ENCODE assay signal across 18 cellular contexts in the genomic region with DNA sequence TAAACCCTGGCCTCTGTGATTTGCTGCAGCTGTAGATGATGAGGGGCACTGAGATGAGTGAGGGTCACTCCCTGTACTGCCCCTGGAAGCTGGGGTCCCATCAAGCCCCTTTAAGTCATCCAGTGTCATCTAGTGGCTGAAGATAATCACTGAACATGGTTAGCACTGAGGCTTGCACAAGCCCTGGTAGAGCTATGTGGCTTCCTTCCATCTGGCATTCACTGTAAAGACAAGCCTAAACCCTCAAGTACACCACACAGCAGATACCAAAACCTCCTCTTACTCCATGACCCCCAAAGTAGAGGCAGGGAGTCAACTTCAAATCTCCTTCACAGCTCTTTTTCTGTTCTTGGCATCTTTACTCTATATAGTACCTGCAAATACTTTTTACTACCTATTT.
DNase-seq lines count a peak whose midpoint lies in the region; ATAC-seq and TF ChIP-seq lines count a peak whose summit lies in the region.
"Had no signal": no experiment of that assay in that cellular context is flagged by ENCODE, and none has a peak within 500 bp of the region (broad histone marks: within the 10 kb centered on the region; RNA-seq: fewer than 3 reads in every experiment).

No MANE protein-coding gene starts in this region.

- H3K4me3 ChIP-seq in choroid plexus epithelial cell (ENCODE audit: low read depth, low read length): no peak overlapping the region
- no peak overlapping the region for H3K4me3 ChIP-seq in upper lobe of right lung
- no peak overlapping the region for H3K4me3 ChIP-seq in A673 (ENCODE audit: low read depth, low read length, poor library complexity, severe bottlenecking)
- H3K4me3 ChIP-seq: BLaER1 treated with 17β-estradiol and CSF1 and Interleukin-3, amounts not matched to agents 10 nM and 100 nM; K562 had no signal

- no TSS peak for BruUV-seq in A673 (replicated peaks; lab: Mats Ljungman, UMichigan)

- TF ChIP-seq CTCF in choroid plexus epithelial cell (conservative IDR thresholded peaks at IDR 0.05; ENCODE audit: low read depth, low read length) (no peak), upper lobe of right lung (IDR thresholded peaks at IDR 0.05) (no peak), A673 (conservative IDR thresholded peaks at IDR 0.05; ENCODE audit: low read depth, low read length) (no peak), osteocyte (IDR thresholded peaks at IDR 0.05) (no peak)

- DNase-seq in Right ventricle myocardium superior: no peak
- DNase-seq in cardiac septum (ENCODE audit: low spot score): no peak
- DNase-seq in choroid plexus epithelial cell (ENCODE audit: low read depth): peak; percentile 26
- no peak for DNase-seq in left ventricle myocardium superior
- DNase-seq in upper lobe of right lung: no peak
- DNase-seq in A673 (ENCODE audit: low spot score): no peak
- no peak for DNase-seq in osteocyte (ENCODE audit: extremely low spot score, unreplicated experiment)
- DNase-seq: CD8-positive, alpha-beta T cell; DMS79; NCI-H1092 treated with DMSO at 0.1 percent for 48 hours; NCI-H146; NCI-H2029 treated with DMSO at 0.1 percent for 48 hours; NCI-H2171 treated with DMSO at 0.1 percent for 48 hours; NCI-H446 had no signal

- H3K27ac ChIP-seq in upper lobe of right lung: no peak overlapping the region
- H3K27ac ChIP-seq in A673 (ENCODE audit: low read depth, low read length, poor library complexity, severe bottlenecking): no peak overlapping the region
- H3K27ac ChIP-seq: BLaER1 treated with 17β-estradiol and CSF1 and Interleukin-3, amounts not matched to agents 10 nM and 100 nM had no signal

- peaks cover 2% of the 10 kb centered on the region for H3K36me3 ChIP-seq in upper lobe of right lung
- peaks cover 2% of the 10 kb centered on the region for H3K36me3 ChIP-seq in A673 (ENCODE audit: insufficient read depth, low read length, poor library complexity, severe bottlenecking)

- no peak overlapping the region for H3K27ac Mint-ChIP-seq in osteocyte (ENCODE audit: unreplicated experiment)
- H3K27ac Mint-ChIP-seq: CD8-positive, alpha-beta T cell had no signal

- no peaks in the 10 kb centered on the region for H3K9me3 Mint-ChIP-seq in osteocyte (ENCODE audit: unreplicated experiment)
- H3K9me3 Mint-ChIP-seq: CD8-positive, alpha-beta T cell had no signal

- CTCF ChIA-PET in A673 (lab: Charles Lee): no interaction called here

- intact Hi-C loops in Right ventricle myocardium superior (cut with DNase I) (no loop called here), cardiac septum (cut with DNase I) (no loop called here), left ventricle myocardium superior (cut with micrococcal nuclease) (no loop called here), upper lobe of right lung (cut with DNase I) (no loop called here), A673 (cut with micrococcal nuclease; ENCODE audit: unreplicated experiment) (no loop called here)

- H3K4me1 ChIP-seq in upper lobe of right lung (no peaks in the 10 kb centered on the region), A673 (ENCODE audit: insufficient read depth, low read length, poor library complexity, severe bottlenecking) (no peaks in the 10 kb centered on the region)

- H3K27me3 ChIP-seq in upper lobe of right lung (no peaks in the 10 kb centered on the region), A673 (replicated peaks; ENCODE audit: insufficient read depth, low read depth, low read length, poor library complexity) (no peaks in the 10 kb centered on the region)
- H3K27me3 ChIP-seq: BLaER1 treated with 17β-estradiol and CSF1 and Interleukin-3, amounts not matched to agents 10 nM and 100 nM had no signal

- no peaks in the 10 kb centered on the region for H3K9me3 ChIP-seq in upper lobe of right lung
- H3K9me3 ChIP-seq in A673 (ENCODE audit: low read depth, low read length, poor library complexity, severe bottlenecking): no peaks in the 10 kb centered on the region

- POLR2A ChIA-PET in A673 (lab: Charles Lee; ENCODE audit: low non-redundant PET): no interaction called here

- peaks cover 13% of the 10 kb centered on the region for H3K36me3 Mint-ChIP-seq in osteocyte (ENCODE audit: unreplicated experiment)

- H3K4me1 Mint-ChIP-seq in osteocyte (ENCODE audit: unreplicated experiment): no peaks in the 10 kb centered on the region

- H3K4me3 Mint-ChIP-seq in osteocyte (ENCODE audit: unreplicated experiment): no peak overlapping the region
- H3K4me3 Mint-ChIP-seq: CD8-positive, alpha-beta T cell had no signal

- no peaks in the 10 kb centered on the region for H3K27me3 Mint-ChIP-seq in osteocyte (ENCODE audit: unreplicated experiment)

- ATAC-seq in Right ventricle myocardium superior (ENCODE audit: poor library complexity) (peak; percentile 59), left ventricle myocardium superior (peak; percentile 74), upper lobe of right lung (peak; percentile 23), HG02938 (IDR thresholded peaks at IDR 0.05; ENCODE audit: unreplicated experiment) (no peak)
- ATAC-seq: CD8-positive, alpha-beta T cell; K562; Panc1 had no signal
